In genomic region chr1:38061883-38062328, GRCh38 we compare ENCODE assay signal across 9 cellular contexts.
A peak's percentile ranks its signal among the peaks of the same experiment; 100 is the strongest.
DNase-seq lines count a peak whose midpoint lies in the region; ATAC-seq lines count a peak whose summit lies in the region.
"Had no signal": no experiment of that assay in that cellular context is flagged by ENCODE, and none has a peak within 500 bp of the region (broad histone marks: within the 10 kb centered on the region; RNA-seq: fewer than 3 reads in every experiment).

No MANE protein-coding gene starts in this region.

- ATAC-seq in GM18511 (IDR thresholded peaks at IDR 0.05; ENCODE audit: unreplicated experiment) (peak; percentile 82), GM19467 (IDR thresholded peaks at IDR 0.05; ENCODE audit: unreplicated experiment) (peak; percentile 46), HG02981 (IDR thresholded peaks at IDR 0.05; ENCODE audit: unreplicated experiment) (peak; percentile 49), HG02884 (IDR thresholded peaks at IDR 0.05; ENCODE audit: unreplicated experiment) (no peak)

- DNase-seq in glomerular visceral epithelial cell (ENCODE audit: extremely low spot score), result peak; percentile 38
- DNase-seq in nucleus accumbens (lab: John Stamatoyannopoulos, UW), result no peak
- no peak for DNase-seq in effector CD4-positive, alpha-beta T cell
- DNase-seq: activated naive CD4-positive, alpha-beta T cell treated with anti-CD3 and anti-CD28 coated beads, Interleukin-2, amount 50 U/mL, for 16 hours; stimulated activated CD8-positive, alpha-beta memory T cell treated with anti-CD3 and anti-CD28 coated beads, Interleukin-4, amount 100 ng/mL, for 48 hours had no signal
